Comparison of ENCODE assay signal across 1 cellular context in genomic region chr9:100443781-100444768, GRCh38.
TF ChIP-seq lines count a peak whose summit lies in the region.

No MANE protein-coding gene starts in this region.

TF ChIP-seq in HepG2, 621 proteins besides CTCF, POLR2A, EP300 and RAD21 (continued from another document):
- TF ChIP-seq ZNF703 (CRISPR knock-in tag; IDR thresholded peaks at IDR 0.05; ENCODE audit: borderline replicate concordance) (no peak), ZNF501 (CRISPR knock-in tag; IDR thresholded peaks at IDR 0.05) (no peak), ZFP37 (CRISPR knock-in tag; IDR thresholded peaks at IDR 0.05; ENCODE audit: borderline replicate concordance) (no peak), MAFK (conservative IDR thresholded peaks at IDR 0.05 in 1 of 2, IDR thresholded peaks at IDR 0.05 in 1 of 2; ENCODE audit: low read length in 2 of 2) (no peak), CBX5 (CRISPR knock-in tag; IDR thresholded peaks at IDR 0.05; ENCODE audit: borderline replicate concordance) (no peak), MTF2 (CRISPR knock-in tag; IDR thresholded peaks at IDR 0.05; ENCODE audit: borderline replicate concordance) (no peak), ZNF432 (CRISPR knock-in tag; IDR thresholded peaks at IDR 0.05; ENCODE audit: borderline replicate concordance) (no peak), PTBP1 (IDR thresholded peaks at IDR 0.05; ENCODE audit: low read depth, low read length, poor library complexity, severe bottlenecking) (no peak), NRL (CRISPR knock-in tag; IDR thresholded peaks at IDR 0.05; ENCODE audit: borderline replicate concordance) (no peak), ZNF660 (CRISPR knock-in tag; IDR thresholded peaks at IDR 0.05; ENCODE audit: borderline replicate concordance, low read depth) (no peak), FOXK2 (IDR thresholded peaks at IDR 0.05) (no peak), ZNF749 (CRISPR knock-in tag; IDR thresholded peaks at IDR 0.05; ENCODE audit: borderline replicate concordance) (no peak), ZNF3 (CRISPR knock-in tag; IDR thresholded peaks at IDR 0.05) (no peak), TOE1 (CRISPR knock-in tag; IDR thresholded peaks at IDR 0.05) (no peak), ZBTB26 (CRISPR knock-in tag; IDR thresholded peaks at IDR 0.05; ENCODE audit: borderline replicate concordance) (no peak), TBL1XR1 (IDR thresholded peaks at IDR 0.05; ENCODE audit: borderline replicate concordance, low read length, partially characterized antibody) (peak; percentile 86), KLF6 (CRISPR knock-in tag; IDR thresholded peaks at IDR 0.05) (no peak), AKAP8 (CRISPR knock-in tag; IDR thresholded peaks at IDR 0.05) (no peak), REPIN1 (CRISPR knock-in tag; IDR thresholded peaks at IDR 0.05; ENCODE audit: borderline replicate concordance, low read depth) (no peak), PHF20 (CRISPR knock-in tag; IDR thresholded peaks at IDR 0.05) (no peak)
- TF ChIP-seq, protein P1, sequence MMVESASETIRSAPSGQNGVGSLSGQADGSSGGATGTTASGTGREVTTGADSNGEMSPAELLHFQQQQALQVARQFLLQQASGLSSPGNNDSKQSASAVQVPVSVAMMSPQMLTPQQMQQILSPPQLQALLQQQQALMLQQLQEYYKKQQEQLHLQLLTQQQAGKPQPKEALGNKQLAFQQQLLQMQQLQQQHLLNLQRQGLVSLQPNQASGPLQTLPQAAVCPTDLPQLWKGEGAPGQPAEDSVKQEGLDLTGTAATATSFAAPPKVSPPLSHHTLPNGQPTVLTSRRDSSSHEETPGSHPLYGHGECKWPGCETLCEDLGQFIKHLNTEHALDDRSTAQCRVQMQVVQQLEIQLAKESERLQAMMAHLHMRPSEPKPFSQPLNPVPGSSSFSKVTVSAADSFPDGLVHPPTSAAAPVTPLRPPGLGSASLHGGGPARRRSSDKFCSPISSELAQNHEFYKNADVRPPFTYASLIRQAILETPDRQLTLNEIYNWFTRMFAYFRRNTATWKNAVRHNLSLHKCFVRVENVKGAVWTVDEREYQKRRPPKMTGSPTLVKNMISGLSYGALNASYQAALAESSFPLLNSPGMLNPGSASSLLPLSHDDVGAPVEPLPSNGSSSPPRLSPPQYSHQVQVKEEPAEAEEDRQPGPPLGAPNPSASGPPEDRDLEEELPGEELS (CRISPR knock-in tag; IDR thresholded peaks at IDR 0.05) = peak; percentile 81
- TF ChIP-seq, protein P2, sequence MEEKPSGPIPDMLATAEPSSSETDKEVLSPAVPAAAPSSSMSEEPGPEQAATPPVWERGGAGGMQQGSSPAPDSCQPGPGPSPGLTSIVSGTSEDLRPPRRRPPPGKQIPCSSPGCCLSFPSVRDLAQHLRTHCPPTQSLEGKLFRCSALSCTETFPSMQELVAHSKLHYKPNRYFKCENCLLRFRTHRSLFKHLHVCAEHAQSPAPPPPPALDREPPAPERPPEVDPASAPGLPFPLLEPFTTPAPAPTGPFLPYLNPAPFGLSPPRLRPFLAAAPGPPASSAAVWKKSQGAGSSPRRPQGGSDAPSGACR (CRISPR knock-in tag; IDR thresholded peaks at IDR 0.05) = 0 out of 2 replicates have a peak, but pooled peaks have one; percentile 43
